ENCODE assay signal across 2 cellular contexts in the genomic region with DNA sequence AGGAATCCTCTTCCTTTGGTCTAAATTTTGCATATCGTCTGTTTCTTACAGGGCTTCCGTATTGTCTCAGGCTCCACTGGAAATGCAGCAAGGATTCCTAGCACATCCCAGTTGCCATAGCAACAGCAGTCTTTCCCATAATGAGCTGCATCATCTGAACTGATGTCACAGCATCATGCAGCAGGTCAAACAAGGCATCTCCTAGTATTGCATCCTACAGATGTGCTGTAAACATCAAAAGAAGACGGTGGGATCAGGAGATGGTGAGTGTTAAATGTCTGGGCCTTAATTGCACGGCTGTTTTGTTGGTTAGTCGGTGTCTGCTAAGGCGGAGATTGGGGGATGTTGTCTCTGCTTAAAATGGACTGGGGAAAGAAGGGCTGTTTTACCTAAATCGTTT.
TF ChIP-seq lines count a peak whose summit lies in the region.

A gene with protein sequence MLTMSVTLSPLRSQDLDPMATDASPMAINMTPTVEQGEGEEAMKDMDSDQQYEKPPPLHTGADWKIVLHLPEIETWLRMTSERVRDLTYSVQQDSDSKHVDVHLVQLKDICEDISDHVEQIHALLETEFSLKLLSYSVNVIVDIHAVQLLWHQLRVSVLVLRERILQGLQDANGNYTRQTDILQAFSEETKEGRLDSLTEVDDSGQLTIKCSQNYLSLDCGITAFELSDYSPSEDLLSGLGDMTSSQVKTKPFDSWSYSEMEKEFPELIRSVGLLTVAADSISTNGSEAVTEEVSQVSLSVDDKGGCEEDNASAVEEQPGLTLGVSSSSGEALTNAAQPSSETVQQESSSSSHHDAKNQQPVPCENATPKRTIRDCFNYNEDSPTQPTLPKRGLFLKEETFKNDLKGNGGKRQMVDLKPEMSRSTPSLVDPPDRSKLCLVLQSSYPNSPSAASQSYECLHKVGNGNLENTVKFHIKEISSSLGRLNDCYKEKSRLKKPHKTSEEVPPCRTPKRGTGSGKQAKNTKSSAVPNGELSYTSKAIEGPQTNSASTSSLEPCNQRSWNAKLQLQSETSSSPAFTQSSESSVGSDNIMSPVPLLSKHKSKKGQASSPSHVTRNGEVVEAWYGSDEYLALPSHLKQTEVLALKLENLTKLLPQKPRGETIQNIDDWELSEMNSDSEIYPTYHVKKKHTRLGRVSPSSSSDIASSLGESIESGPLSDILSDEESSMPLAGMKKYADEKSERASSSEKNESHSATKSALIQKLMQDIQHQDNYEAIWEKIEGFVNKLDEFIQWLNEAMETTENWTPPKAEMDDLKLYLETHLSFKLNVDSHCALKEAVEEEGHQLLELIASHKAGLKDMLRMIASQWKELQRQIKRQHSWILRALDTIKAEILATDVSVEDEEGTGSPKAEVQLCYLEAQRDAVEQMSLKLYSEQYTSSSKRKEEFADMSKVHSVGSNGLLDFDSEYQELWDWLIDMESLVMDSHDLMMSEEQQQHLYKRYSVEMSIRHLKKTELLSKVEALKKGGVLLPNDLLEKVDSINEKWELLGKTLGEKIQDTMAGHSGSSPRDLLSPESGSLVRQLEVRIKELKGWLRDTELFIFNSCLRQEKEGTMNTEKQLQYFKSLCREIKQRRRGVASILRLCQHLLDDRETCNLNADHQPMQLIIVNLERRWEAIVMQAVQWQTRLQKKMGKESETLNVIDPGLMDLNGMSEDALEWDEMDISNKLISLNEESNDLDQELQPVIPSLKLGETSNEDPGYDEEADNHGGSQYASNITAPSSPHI (N-terminal part only) (plus strand): TSS at position 153 of the 400 bp plus-strand sequence. CDS start 104,196 bp downstream, outside the sequence.

TF ChIP-seq in HepG2, 621 proteins besides CTCF, POLR2A, EP300 and RAD21:
- TF ChIP-seq RFX5 (IDR thresholded peaks at IDR 0.05; ENCODE audit: low read depth, low read length), result 0 out of 2 replicates have a peak, but pooled peaks have one; percentile 26
- no peak for TF ChIP-seq HOXA7 (CRISPR knock-in tag; IDR thresholded peaks at IDR 0.05)
- no peak for TF ChIP-seq SP1 (IDR thresholded peaks at IDR 0.05)
- TF ChIP-seq SP1 (CRISPR knock-in tag; IDR thresholded peaks at IDR 0.05), result no peak
- no peak for TF ChIP-seq SALL2 (CRISPR knock-in tag; IDR thresholded peaks at IDR 0.05)
- TF ChIP-seq HNRNPUL1 (IDR thresholded peaks at IDR 0.05; ENCODE audit: low read depth, low read length), result no peak
- no peak for TF ChIP-seq ZNF598 (CRISPR knock-in tag; IDR thresholded peaks at IDR 0.05; ENCODE audit: borderline replicate concordance)
- no peak for TF ChIP-seq MEF2D (CRISPR knock-in tag; IDR thresholded peaks at IDR 0.05)
- TF ChIP-seq, protein P1, sequence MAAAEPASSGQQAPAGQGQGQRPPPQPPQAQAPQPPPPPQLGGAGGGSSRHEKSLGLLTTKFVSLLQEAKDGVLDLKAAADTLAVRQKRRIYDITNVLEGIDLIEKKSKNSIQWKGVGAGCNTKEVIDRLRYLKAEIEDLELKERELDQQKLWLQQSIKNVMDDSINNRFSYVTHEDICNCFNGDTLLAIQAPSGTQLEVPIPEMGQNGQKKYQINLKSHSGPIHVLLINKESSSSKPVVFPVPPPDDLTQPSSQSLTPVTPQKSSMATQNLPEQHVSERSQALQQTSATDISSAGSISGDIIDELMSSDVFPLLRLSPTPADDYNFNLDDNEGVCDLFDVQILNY (CRISPR knock-in tag; conservative IDR thresholded peaks at IDR 0.05), result no peak
- no peak for TF ChIP-seq KAT2B (IDR thresholded peaks at IDR 0.05; ENCODE audit: borderline replicate concordance, low read depth, low read length)
- TF ChIP-seq HNF4G (IDR thresholded peaks at IDR 0.05; ENCODE audit: borderline replicate concordance, low read depth, low read length), result no peak
- TF ChIP-seq HNF4G (CRISPR knock-in tag; IDR thresholded peaks at IDR 0.05; ENCODE audit: borderline replicate concordance, low read depth), result no peak
- TF ChIP-seq, protein P2, sequence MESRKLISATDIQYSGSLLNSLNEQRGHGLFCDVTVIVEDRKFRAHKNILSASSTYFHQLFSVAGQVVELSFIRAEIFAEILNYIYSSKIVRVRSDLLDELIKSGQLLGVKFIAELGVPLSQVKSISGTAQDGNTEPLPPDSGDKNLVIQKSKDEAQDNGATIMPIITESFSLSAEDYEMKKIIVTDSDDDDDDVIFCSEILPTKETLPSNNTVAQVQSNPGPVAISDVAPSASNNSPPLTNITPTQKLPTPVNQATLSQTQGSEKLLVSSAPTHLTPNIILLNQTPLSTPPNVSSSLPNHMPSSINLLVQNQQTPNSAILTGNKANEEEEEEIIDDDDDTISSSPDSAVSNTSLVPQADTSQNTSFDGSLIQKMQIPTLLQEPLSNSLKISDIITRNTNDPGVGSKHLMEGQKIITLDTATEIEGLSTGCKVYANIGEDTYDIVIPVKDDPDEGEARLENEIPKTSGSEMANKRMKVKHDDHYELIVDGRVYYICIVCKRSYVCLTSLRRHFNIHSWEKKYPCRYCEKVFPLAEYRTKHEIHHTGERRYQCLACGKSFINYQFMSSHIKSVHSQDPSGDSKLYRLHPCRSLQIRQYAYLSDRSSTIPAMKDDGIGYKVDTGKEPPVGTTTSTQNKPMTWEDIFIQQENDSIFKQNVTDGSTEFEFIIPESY (CRISPR knock-in tag; IDR thresholded peaks at IDR 0.05), result no peak
- TF ChIP-seq RFX1 (IDR thresholded peaks at IDR 0.05), result peak; percentile 71
- TF ChIP-seq ZFP1 (CRISPR knock-in tag; IDR thresholded peaks at IDR 0.05), result no peak
TF ChIP-seq in HepG2: peak in this region for 2.

TF ChIP-seq in H1, 55 proteins besides CTCF, POLR2A, EP300 and RAD21:
- TF ChIP-seq CEBPB (IDR thresholded peaks at IDR 0.05; ENCODE audit: low read depth, low read length) (no peak), RFX5 (IDR thresholded peaks at IDR 0.05; ENCODE audit: borderline replicate concordance, low read depth, low read length) (peak; percentile 49; the same call in 1 of the 2 replicates)
